Comparison of ENCODE assay signal across 8 cellular contexts in the genomic region with DNA sequence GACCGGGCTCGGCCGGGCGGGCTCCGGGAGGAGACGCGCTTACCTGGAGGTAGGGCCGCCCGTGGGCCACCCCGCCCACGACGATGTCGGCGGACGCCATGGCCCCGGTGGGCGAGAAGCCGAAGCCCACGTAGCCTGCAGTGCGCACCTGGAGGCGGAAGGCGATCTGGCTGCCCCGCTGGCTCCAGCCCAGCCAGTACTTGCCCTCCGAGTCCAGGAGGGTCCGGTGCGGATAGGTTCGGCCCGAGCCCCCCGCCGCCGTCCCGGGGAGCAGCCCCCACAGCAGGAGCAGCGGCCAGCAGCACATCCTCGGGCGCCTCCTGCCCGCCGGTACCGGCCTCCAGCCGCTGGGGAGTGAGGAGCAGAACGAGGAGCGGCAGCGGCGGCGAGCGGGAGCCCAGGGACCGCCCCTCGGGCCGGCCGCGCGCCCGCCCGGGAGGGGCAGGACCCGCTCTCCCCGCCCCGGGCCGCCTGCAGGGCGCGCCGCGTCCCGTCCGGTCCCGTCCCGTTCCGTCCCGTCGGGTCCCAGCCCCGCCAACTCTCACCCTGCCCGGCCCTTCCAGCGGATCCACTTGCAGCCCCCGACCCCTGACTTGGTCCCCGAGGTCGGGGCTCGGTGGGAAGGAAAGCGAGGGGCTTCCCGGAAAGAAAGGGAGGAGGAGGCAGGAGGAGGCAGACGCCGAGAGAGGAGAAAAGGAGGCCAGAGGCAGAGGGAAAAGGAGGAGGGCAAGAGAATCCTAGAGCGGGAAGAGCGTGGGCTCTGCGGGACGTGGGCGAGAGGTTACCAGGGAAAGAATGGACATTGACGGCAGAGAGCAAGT. TPM values are rescaled to one million over a fixed set of nuclear protein-coding genes. Genes with fewer than 3 reads are reported as not detected.
DNase-seq lines count a peak whose midpoint lies in the region; ATAC-seq and TF ChIP-seq lines count a peak whose summit lies in the region.

Gene MOXD1, minus strand, starts transcription at position 356 of the 821 bp plus-strand sequence. Its CDS starts 49 bp downstream, at position 307.

- H3K27me3 ChIP-seq in ectodermal cell (ENCODE audit: control insufficient read depth, insufficient read depth, low read length, poor library complexity, severe bottlenecking) (peaks cover 47% of the 10 kb centered on the region), lung (ENCODE audit: control insufficient read depth, insufficient read depth) (no peaks in the 10 kb centered on the region), thymus (ENCODE audit: control insufficient read depth, insufficient read depth) (peaks cover 34% of the 10 kb centered on the region)

- H3K9me3 ChIP-seq in ectodermal cell (ENCODE audit: control insufficient read depth, low read length), result no peaks in the 10 kb centered on the region
- H3K9me3 ChIP-seq in lung (ENCODE audit: control insufficient read depth in 2 of 2, insufficient read depth in 1 of 2, low read length in 1 of 2), result peaks cover 0 to 4% of the 10 kb centered on the region in 2 donors
- H3K9me3 ChIP-seq in thymus (ENCODE audit: control insufficient read depth), result no peaks in the 10 kb centered on the region

- H3K36me3 ChIP-seq in ectodermal cell (ENCODE audit: control insufficient read depth, insufficient read depth, low read length), result no peaks in the 10 kb centered on the region
- no peaks in the 10 kb centered on the region for H3K36me3 ChIP-seq in lung (ENCODE audit: control insufficient read depth in 2 of 2, insufficient read depth in 2 of 2, low read length in 2 of 2)
- no peaks in the 10 kb centered on the region for H3K36me3 ChIP-seq in thymus (ENCODE audit: control insufficient read depth, insufficient read depth)

- DNase-seq in NCI-H2227 (lab: John Stamatoyannopoulos, UW; ENCODE audit: unreplicated experiment) (peak; percentile 29), NCI-H2227 treated with DMSO at 0.1 percent for 48 hours (lab: John Stamatoyannopoulos, UW) (no peak), HFF-Myc (ENCODE audit: extremely low read depth, low read depth) (no peak), NCI-H69 (lab: John Stamatoyannopoulos, UW) (peak; percentile 72), lung (ENCODE audit: low spot score) (no peak)
- DNase-seq in activated CD4-positive, CD25-positive, alpha-beta regulatory T cell treated with anti-CD3 and anti-CD28 coated beads, Interleukin-2, amount 50 U/mL, for 72 hours, result no peak

- ATAC-seq in lung (ENCODE audit: insufficient read depth, low FRiP score), result peak; percentile 91

- no peak for TF ChIP-seq CTCF in HFF-Myc (IDR thresholded peaks at IDR 0.05; ENCODE audit: low read depth, low read length, missing control alignments)
- TF ChIP-seq CTCF in lung (IDR thresholded peaks at IDR 0.05; ENCODE audit: control extremely low read depth, extremely low read depth), result no peak

- 1% methylated on average over 85 of the region's 85 CpGs for WGBS in ectodermal cell, 2 experiments
- WGBS in lung, 2 donors, result 1 to 3% methylated on average over 80 to 85 of the region's 85 CpGs
- 3% methylated on average over 85 of the region's 85 CpGs for WGBS in thymus

- no peak within 1 kb of the TSS for H3K27ac ChIP-seq in ectodermal cell (ENCODE audit: insufficient read depth, low read depth, low read length, poor library complexity, severe bottlenecking)
- peak within 1 kb of the TSS in 1 of 2 donors; percentile 26 for H3K27ac ChIP-seq in lung (ENCODE audit: low read depth in 1 of 2, low read length in 1 of 2)
- no peak within 1 kb of the TSS for H3K27ac ChIP-seq in thymus (ENCODE audit: low read depth)

- H3K4me1 ChIP-seq in ectodermal cell (ENCODE audit: control insufficient read depth, insufficient read depth, low read length), result peaks cover 3% of the 10 kb centered on the region
- peaks cover 0 to 4% of the 10 kb centered on the region in 2 donors for H3K4me1 ChIP-seq in lung (ENCODE audit: control insufficient read depth in 2 of 2, insufficient read depth in 2 of 2, low read length in 2 of 2)
- H3K4me1 ChIP-seq in thymus (ENCODE audit: control insufficient read depth, insufficient read depth, low read length), result no peaks in the 10 kb centered on the region

- H3K4me3 ChIP-seq in HFF-Myc (replicated peaks; ENCODE audit: low read depth, low read length) (peak within 1 kb of the TSS; percentile 80), ectodermal cell (ENCODE audit: insufficient read depth, low read depth, low read length) (peak within 1 kb of the TSS; percentile 70), lung (peak within 1 kb of the TSS; percentile 63), thymus (ENCODE audit: low read length) (peak within 1 kb of the TSS; percentile 38)

RNA-seq across cellular contexts. Expression of gene MOXD1, which starts in this region (rescaled TPM):
- polyA plus RNA-seq in ectodermal cell (2013, experiment 1 of 4), result 2.5 TPM
- 2.3 TPM for polyA plus RNA-seq in ectodermal cell (2013, experiment 2 of 4)
- polyA plus RNA-seq in ectodermal cell (2013, experiment 3 of 4), result 2.2 TPM
- polyA plus RNA-seq in ectodermal cell (2013, experiment 4 of 4), result 3.5 TPM
- 10 to 100 TPM; 30.8 to 37.5 TPM for total RNA-seq in lung
- polyA plus RNA-seq in lung (1 to 10 TPM; 4.5 to 4.6 TPM), thymus (3.2 TPM)

Comparison
In these comparisons a context has a peak if more than half of its experiments do, and no peak if none do; other contexts are left out.
1. DNase-seq: peak in NCI-H2227 (single experiment) and NCI-H69 (single experiment); none in NCI-H2227 treated with DMSO at 0.1 percent for 48 hours (single experiment), HFF-Myc (single experiment), lung (single experiment) and activated CD4-positive, CD25-positive, alpha-beta regulatory T cell treated with anti-CD3 and anti-CD28 coated beads, Interleukin-2, amount 50 U/mL, for 72 hours (single experiment).
2. Peak in every context shown above with its lines, with median percentiles within 50 percentile points of each other: H3K4me3 ChIP-seq.